Comparison of ENCODE assay signal across 1 cellular context in the genomic region with DNA sequence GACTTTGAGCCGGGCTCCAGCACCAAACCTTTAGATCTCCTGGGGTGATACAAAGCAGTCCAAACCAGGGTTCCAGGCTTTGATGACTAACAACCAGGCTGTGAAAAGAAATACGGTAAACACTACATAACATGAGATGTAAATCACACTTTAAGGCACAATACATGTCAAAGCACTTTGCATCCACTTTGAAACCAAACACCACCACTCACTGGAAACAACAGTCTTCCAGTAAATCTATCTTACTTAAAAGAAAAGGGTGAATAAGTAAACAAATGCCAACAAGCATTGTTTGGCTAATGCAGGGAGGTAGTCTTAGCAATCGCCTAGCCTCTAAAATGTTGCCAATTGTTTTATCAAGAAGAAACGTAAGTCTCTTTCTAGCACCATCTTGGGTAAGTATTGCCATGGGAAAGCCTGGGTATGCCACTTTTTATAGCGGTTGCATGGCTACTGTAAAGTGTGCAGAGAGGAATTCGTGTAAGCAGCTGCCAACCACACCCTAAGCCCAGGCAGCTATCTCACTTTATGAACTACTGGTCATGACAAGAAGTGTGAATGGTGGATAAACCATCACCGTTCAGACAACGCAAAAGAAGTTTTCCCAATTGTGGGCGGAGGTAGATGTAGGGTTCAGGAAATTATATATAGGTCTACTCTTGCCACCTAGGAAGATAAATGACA.
A peak's percentile ranks its signal among the peaks of the same experiment; 100 is the strongest.
TF ChIP-seq lines count a peak whose summit lies in the region.

No MANE protein-coding gene starts in this region.

TF ChIP-seq in GM23338, 12 proteins besides CTCF, POLR2A, EP300 and RAD21:
- TF ChIP-seq POLR2AphosphoS5 (IDR thresholded peaks at IDR 0.05; ENCODE audit: low read depth) (no peak), ZNF114 (CRISPR knock-in tag; IDR thresholded peaks at IDR 0.05) (no peak), JUNB (IDR thresholded peaks at IDR 0.05; ENCODE audit: unreplicated experiment) (no peak), NANOG (IDR thresholded peaks at IDR 0.05; ENCODE audit: borderline replicate concordance) (peak; percentile 64), EZH2phosphoT487 (IDR thresholded peaks at IDR 0.05; ENCODE audit: unreplicated experiment) (no peak)
- TF ChIP-seq, protein P1, sequence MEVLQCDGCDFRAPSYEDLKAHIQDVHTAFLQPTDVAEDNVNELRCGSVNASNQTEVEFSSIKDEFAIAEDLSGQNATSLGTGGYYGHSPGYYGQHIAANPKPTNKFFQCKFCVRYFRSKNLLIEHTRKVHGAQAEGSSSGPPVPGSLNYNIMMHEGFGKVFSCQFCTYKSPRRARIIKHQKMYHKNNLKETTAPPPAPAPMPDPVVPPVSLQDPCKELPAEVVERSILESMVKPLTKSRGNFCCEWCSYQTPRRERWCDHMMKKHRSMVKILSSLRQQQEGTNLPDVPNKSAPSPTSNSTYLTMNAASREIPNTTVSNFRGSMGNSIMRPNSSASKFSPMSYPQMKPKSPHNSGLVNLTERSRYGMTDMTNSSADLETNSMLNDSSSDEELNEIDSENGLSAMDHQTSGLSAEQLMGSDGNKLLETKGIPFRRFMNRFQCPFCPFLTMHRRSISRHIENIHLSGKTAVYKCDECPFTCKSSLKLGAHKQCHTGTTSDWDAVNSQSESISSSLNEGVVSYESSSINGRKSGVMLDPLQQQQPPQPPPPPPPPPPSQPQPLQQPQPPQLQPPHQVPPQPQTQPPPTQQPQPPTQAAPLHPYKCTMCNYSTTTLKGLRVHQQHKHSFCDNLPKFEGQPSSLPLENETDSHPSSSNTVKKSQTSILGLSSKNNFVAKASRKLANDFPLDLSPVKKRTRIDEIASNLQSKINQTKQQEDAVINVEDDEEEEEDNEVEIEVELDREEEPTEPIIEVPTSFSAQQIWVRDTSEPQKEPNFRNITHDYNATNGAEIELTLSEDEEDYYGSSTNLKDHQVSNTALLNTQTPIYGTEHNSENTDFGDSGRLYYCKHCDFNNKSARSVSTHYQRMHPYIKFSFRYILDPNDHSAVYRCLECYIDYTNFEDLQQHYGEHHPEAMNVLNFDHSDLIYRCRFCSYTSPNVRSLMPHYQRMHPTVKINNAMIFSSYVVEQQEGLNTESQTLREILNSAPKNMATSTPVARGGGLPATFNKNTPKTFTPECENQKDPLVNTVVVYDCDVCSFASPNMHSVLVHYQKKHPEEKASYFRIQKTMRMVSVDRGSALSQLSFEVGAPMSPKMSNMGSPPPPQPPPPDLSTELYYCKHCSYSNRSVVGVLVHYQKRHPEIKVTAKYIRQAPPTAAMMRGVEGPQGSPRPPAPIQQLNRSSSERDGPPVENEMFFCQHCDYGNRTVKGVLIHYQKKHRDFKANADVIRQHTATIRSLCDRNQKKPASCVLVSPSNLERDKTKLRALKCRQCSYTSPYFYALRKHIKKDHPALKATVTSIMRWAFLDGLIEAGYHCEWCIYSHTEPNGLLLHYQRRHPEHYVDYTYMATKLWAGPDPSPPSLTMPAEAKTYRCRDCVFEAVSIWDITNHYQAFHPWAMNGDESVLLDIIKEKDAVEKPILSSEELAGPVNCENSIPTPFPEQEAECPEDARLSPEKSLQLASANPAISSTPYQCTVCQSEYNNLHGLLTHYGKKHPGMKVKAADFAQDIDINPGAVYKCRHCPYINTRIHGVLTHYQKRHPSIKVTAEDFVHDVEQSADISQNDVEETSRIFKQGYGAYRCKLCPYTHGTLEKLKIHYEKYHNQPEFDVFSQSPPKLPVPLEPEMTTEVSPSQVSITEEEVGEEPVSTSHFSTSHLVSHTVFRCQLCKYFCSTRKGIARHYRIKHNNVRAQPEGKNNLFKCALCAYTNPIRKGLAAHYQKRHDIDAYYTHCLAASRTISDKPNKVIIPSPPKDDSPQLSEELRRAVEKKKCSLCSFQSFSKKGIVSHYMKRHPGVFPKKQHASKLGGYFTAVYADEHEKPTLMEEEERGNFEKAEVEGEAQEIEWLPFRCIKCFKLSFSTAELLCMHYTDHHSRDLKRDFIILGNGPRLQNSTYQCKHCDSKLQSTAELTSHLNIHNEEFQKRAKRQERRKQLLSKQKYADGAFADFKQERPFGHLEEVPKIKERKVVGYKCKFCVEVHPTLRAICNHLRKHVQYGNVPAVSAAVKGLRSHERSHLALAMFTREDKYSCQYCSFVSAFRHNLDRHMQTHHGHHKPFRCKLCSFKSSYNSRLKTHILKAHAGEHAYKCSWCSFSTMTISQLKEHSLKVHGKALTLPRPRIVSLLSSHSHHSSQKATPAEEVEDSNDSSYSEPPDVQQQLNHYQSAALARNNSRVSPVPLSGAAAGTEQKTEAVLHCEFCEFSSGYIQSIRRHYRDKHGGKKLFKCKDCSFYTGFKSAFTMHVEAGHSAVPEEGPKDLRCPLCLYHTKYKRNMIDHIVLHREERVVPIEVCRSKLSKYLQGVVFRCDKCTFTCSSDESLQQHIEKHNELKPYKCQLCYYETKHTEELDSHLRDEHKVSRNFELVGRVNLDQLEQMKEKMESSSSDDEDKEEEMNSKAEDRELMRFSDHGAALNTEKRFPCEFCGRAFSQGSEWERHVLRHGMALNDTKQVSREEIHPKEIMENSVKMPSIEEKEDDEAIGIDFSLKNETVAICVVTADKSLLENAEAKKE (CRISPR knock-in tag; IDR thresholded peaks at IDR 0.05) = no peak
- TF ChIP-seq, protein P2, sequence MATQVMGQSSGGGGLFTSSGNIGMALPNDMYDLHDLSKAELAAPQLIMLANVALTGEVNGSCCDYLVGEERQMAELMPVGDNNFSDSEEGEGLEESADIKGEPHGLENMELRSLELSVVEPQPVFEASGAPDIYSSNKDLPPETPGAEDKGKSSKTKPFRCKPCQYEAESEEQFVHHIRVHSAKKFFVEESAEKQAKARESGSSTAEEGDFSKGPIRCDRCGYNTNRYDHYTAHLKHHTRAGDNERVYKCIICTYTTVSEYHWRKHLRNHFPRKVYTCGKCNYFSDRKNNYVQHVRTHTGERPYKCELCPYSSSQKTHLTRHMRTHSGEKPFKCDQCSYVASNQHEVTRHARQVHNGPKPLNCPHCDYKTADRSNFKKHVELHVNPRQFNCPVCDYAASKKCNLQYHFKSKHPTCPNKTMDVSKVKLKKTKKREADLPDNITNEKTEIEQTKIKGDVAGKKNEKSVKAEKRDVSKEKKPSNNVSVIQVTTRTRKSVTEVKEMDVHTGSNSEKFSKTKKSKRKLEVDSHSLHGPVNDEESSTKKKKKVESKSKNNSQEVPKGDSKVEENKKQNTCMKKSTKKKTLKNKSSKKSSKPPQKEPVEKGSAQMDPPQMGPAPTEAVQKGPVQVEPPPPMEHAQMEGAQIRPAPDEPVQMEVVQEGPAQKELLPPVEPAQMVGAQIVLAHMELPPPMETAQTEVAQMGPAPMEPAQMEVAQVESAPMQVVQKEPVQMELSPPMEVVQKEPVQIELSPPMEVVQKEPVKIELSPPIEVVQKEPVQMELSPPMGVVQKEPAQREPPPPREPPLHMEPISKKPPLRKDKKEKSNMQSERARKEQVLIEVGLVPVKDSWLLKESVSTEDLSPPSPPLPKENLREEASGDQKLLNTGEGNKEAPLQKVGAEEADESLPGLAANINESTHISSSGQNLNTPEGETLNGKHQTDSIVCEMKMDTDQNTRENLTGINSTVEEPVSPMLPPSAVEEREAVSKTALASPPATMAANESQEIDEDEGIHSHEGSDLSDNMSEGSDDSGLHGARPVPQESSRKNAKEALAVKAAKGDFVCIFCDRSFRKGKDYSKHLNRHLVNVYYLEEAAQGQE (IDR thresholded peaks at IDR 0.05; ENCODE audit: unreplicated experiment) = no peak
- TF ChIP-seq, protein P3, sequence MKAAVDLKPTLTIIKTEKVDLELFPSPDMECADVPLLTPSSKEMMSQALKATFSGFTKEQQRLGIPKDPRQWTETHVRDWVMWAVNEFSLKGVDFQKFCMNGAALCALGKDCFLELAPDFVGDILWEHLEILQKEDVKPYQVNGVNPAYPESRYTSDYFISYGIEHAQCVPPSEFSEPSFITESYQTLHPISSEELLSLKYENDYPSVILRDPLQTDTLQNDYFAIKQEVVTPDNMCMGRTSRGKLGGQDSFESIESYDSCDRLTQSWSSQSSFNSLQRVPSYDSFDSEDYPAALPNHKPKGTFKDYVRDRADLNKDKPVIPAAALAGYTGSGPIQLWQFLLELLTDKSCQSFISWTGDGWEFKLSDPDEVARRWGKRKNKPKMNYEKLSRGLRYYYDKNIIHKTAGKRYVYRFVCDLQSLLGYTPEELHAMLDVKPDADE (IDR thresholded peaks at IDR 0.05) = no peak
TF ChIP-seq in GM23338: peak in this region for 1.
